16 cellular contexts compared by ENCODE assay signal in genomic region chr17:50354776-50355175, GRCh38.
"Had no signal": no experiment of that assay in that cellular context is flagged by ENCODE, and none has a peak within 500 bp of the region (broad histone marks: within the 10 kb centered on the region; RNA-seq: fewer than 3 reads in every experiment).

No MANE protein-coding gene starts in this region.

- ATAC-seq: activated CD4-positive, CD25-positive, alpha-beta regulatory T cell treated with anti-CD3 and anti-CD28 coated beads, Interleukin-2, amount 50 U/mL, for 24 hours; activated CD8-positive, alpha-beta T cell treated with anti-CD3 and anti-CD28 coated beads, Interleukin-2, amount 10 ng/mL, durations not matched to agents 7 days and 5 days; foreskin keratinocyte; left lobe of liver; naive thymus-derived CD4-positive, alpha-beta T cell; right lobe of liver; stimulated activated naive B cell treated with anti-CD40 and anti-IgM and Interleukin-4, amounts not matched to agents 10 μg/mL and 1 μg/mL and 100 μg/mL, for 72 hours; T-cell had no signal

- DNase-seq: activated CD4-positive, alpha-beta T cell treated with anti-CD3 and anti-CD28 coated beads, Interleukin-2, amount 10 ng/mL, durations not matched to agents 7 days and 5 days; activated CD8-positive, alpha-beta T cell treated with anti-CD3 and anti-CD28 coated beads, Interleukin-2, amount 10 ng/mL, durations not matched to agents 7 days and 5 days; activated naive CD4-positive, alpha-beta T cell; effector CD4-positive, alpha-beta T cell; foreskin keratinocyte; naive thymus-derived CD4-positive, alpha-beta T cell; stimulated activated CD4-positive, alpha-beta T cell treated with anti-CD3 and anti-CD28 coated beads, Interleukin-15, amount 100 ng/mL, for 24 hours; stimulated activated naive B cell treated with anti-CD40 and anti-IgM and Interleukin-4, amounts not matched to agents 10 μg/mL and 1 μg/mL and 100 μg/mL, for 72 hours had no signal

- H3K27me3 Mint-ChIP-seq: activated CD4-positive, alpha-beta T cell treated with anti-CD3 and anti-CD28 coated beads, Interleukin-2, amount 10 ng/mL, durations not matched to agents 7 days and 5 days; activated naive CD8-positive, alpha-beta T cell; dendritic cell treated with granulocyte-macrophage colony-stimulating factor and Interleukin-4, amounts not matched to agents 40 ng/mL and 50 ng/mL, for 4 days; naive thymus-derived CD4-positive, alpha-beta T cell; stimulated activated naive B cell treated with anti-CD40 and anti-IgM and Interleukin-4, amounts not matched to agents 10 μg/mL and 1 μg/mL and 100 μg/mL, for 72 hours; T-cell had no signal

- H3K36me3 Mint-ChIP-seq: activated naive CD8-positive, alpha-beta T cell had no signal

- H3K4me1 Mint-ChIP-seq: neural crest cell had no signal

- H3K27ac Mint-ChIP-seq: activated CD4-positive, alpha-beta T cell treated with anti-CD3 and anti-CD28 coated beads, Interleukin-2, amount 10 ng/mL, durations not matched to agents 7 days and 5 days; activated CD8-positive, alpha-beta T cell treated with anti-CD3 and anti-CD28 coated beads, Interleukin-2, amount 10 ng/mL, durations not matched to agents 7 days and 5 days; activated naive CD8-positive, alpha-beta T cell; dendritic cell treated with granulocyte-macrophage colony-stimulating factor and Interleukin-4, amounts not matched to agents 40 ng/mL and 50 ng/mL, for 4 days; stimulated activated naive B cell treated with anti-CD40 and anti-IgM and Interleukin-4, amounts not matched to agents 10 μg/mL and 1 μg/mL and 100 μg/mL, for 72 hours; T-cell; T-helper 2 cell treated with Interferon-gamma antibody and Interleukin-4, amounts not matched to agents 5 μg/mL and 100 μg/mL, for 36 hours had no signal

- H3K4me3 Mint-ChIP-seq: activated CD4-positive, alpha-beta T cell treated with anti-CD3 and anti-CD28 coated beads, Interleukin-2, amount 10 ng/mL, durations not matched to agents 7 days and 5 days; activated CD8-positive, alpha-beta T cell treated with anti-CD3 and anti-CD28 coated beads, Interleukin-2, amount 10 ng/mL, durations not matched to agents 7 days and 5 days; activated naive CD8-positive, alpha-beta T cell; dendritic cell treated with granulocyte-macrophage colony-stimulating factor and Interleukin-4, amounts not matched to agents 40 ng/mL and 50 ng/mL, for 4 days; naive thymus-derived CD4-positive, alpha-beta T cell; neural crest cell; stimulated activated naive B cell treated with anti-CD40 and anti-IgM and Interleukin-4, amounts not matched to agents 10 μg/mL and 1 μg/mL and 100 μg/mL, for 72 hours; T-cell; T-helper 2 cell treated with Interferon-gamma antibody and Interleukin-4, amounts not matched to agents 5 μg/mL and 100 μg/mL, for 36 hours had no signal

- H3K9me3 Mint-ChIP-seq: activated CD4-positive, alpha-beta T cell treated with anti-CD3 and anti-CD28 coated beads, Interleukin-2, amount 10 ng/mL, durations not matched to agents 7 days and 5 days; dendritic cell treated with granulocyte-macrophage colony-stimulating factor and Interleukin-4, amounts not matched to agents 40 ng/mL and 50 ng/mL, for 4 days; neural crest cell; stimulated activated naive B cell treated with anti-CD40 and anti-IgM and Interleukin-4, amounts not matched to agents 10 μg/mL and 1 μg/mL and 100 μg/mL, for 72 hours; T-cell; T-helper 2 cell treated with Interferon-gamma antibody and Interleukin-4, amounts not matched to agents 5 μg/mL and 100 μg/mL, for 36 hours had no signal
